ENCODE assay signal across 9 cellular contexts in genomic region chr17:78774456-78774855, GRCh38. TPM values are rescaled to one million over a fixed set of nuclear protein-coding genes. Genes with fewer than 3 reads are reported as not detected.
A peak's percentile ranks its signal among the peaks of the same experiment; 100 is the strongest.
DNase-seq lines count a peak whose midpoint lies in the region; ATAC-seq, FAIRE-seq and TF ChIP-seq lines count a peak whose summit lies in the region.
"Had no signal": no experiment of that assay in that cellular context is flagged by ENCODE, and none has a peak within 500 bp of the region (broad histone marks: within the 10 kb centered on the region; RNA-seq: fewer than 3 reads in every experiment).

No MANE protein-coding gene starts in this region.

- CTCF ChIA-PET in A549 (lab: Yijun Ruan, JAX): interaction anchor here (1.0 to 1.9 kb wide), 4 partner anchors 13 to 29 kb away, joined by 3 to 7 read pairs (median 3); no protein-coding TSS in a partner anchor
- CTCF ChIA-PET in naive thymus-derived CD4-positive, alpha-beta T cell (lab: Charles Lee): interaction anchor here (0.5 to 1.2 kb wide), 3 partner anchors 9 to 38 kb away, joined by 3 to 4 read pairs (median 3); no protein-coding TSS in a partner anchor

- ATAC-seq in A549 (peak; percentile 48 to 56; a peak in 4 of 6 replicates), HG02642 (IDR thresholded peaks at IDR 0.05; ENCODE audit: poor library complexity, unreplicated experiment) (peak; percentile 14), HG03469 (IDR thresholded peaks at IDR 0.05; ENCODE audit: unreplicated experiment) (no peak)
- peak; percentile 34 for ATAC-seq in naive thymus-derived CD4-positive, alpha-beta T cell

- DNase-seq in A549 (ENCODE audit: low read depth in 1 of 2, low spot score in 1 of 2): no peak
- no peak for DNase-seq in adrenal gland
- peak in 1 of 9 donors; percentile 26 for DNase-seq in naive thymus-derived CD4-positive, alpha-beta T cell
- no peak for DNase-seq in ecto neural progenitor cell (ENCODE audit: low spot score)
- no peak for DNase-seq in posterior vena cava (ENCODE audit: low spot score)
- DNase-seq in effector CD8-positive, alpha-beta T cell (lab: John Stamatoyannopoulos, UW): no peak
- DNase-seq: NCI-H524 had no signal

- H3K4me2 ChIP-seq in A549: no peak overlapping the region

- H3K4me1 ChIP-seq in A549 (peaks cover 12% of the 10 kb centered on the region; the same call in 2 of the 3 replicates), adrenal gland (replicated peaks in 1 of 2) (peaks cover 6 to 56% of the 10 kb centered on the region in 2 donors)
- peaks cover 70 to 77% of the 10 kb centered on the region in 2 donors for H3K4me1 ChIP-seq in naive thymus-derived CD4-positive, alpha-beta T cell (ENCODE audit: control insufficient read depth in 2 of 2, insufficient read depth in 2 of 2, low read length in 2 of 2)

- H3K4me3 ChIP-seq in A549 (no peak overlapping the region), adrenal gland (no peak overlapping the region)
- H3K4me3 ChIP-seq in naive thymus-derived CD4-positive, alpha-beta T cell (ENCODE audit: low read length): peak overlapping the region; percentile 55

- intact Hi-C loops in adrenal gland (cut with DNase I): no loop called here
- intact Hi-C loops in naive thymus-derived CD4-positive, alpha-beta T cell (cut with micrococcal nuclease): no loop called here
- intact Hi-C loops in posterior vena cava (cut with DNase I): loop anchor here in 1 of 2 donors (2.0 kb wide), 1 partner anchor 20 kb away; no protein-coding TSS in a partner anchor

- peaks cover 28 to 73% (median 67%) of the 10 kb centered on the region in 7 donors for H3K4me1 Mint-ChIP-seq in naive thymus-derived CD4-positive, alpha-beta T cell

- H3K36me3 ChIP-seq in adrenal gland (replicated peaks in 1 of 2): no peaks in the 10 kb centered on the region
- H3K36me3 ChIP-seq in naive thymus-derived CD4-positive, alpha-beta T cell (ENCODE audit: control insufficient read depth in 2 of 3, insufficient read depth in 3 of 3, low read length in 3 of 3): no peaks in the 10 kb centered on the region

- H3K9me3 ChIP-seq in A549: no peaks in the 10 kb centered on the region
- H3K9me3 ChIP-seq in adrenal gland (replicated peaks in 1 of 3): no peaks in the 10 kb centered on the region
- H3K9me3 ChIP-seq in naive thymus-derived CD4-positive, alpha-beta T cell (ENCODE audit: control insufficient read depth in 2 of 3, low read length in 3 of 3): no peaks in the 10 kb centered on the region

- H3K27me3 Mint-ChIP-seq in naive thymus-derived CD4-positive, alpha-beta T cell: no peaks in the 10 kb centered on the region

- peak overlapping the region in 8 of 9 donors; percentile 91 to 98 (median 97) for H3K27ac Mint-ChIP-seq in naive thymus-derived CD4-positive, alpha-beta T cell

- no peak for TF ChIP-seq EP300 in A549 (IDR thresholded peaks at IDR 0.05)

- H3K27me3 ChIP-seq in adrenal gland: no peaks in the 10 kb centered on the region
- H3K27me3 ChIP-seq in naive thymus-derived CD4-positive, alpha-beta T cell (ENCODE audit: control insufficient read depth in 2 of 2, insufficient read depth in 2 of 2, low read length in 2 of 2): no peaks in the 10 kb centered on the region

- H3K36me3 Mint-ChIP-seq in naive thymus-derived CD4-positive, alpha-beta T cell: peaks cover 0 to 41% (median 13%) of the 10 kb centered on the region in 5 donors

- TF ChIP-seq POLR2A in A549 (IDR thresholded peaks at IDR 0.05; ENCODE audit: low read length) (no peak), adrenal gland (IDR thresholded peaks at IDR 0.05) (no peak)

- peaks cover 0 to 1% (median 0%) of the 10 kb centered on the region in 11 donors for H3K9me3 Mint-ChIP-seq in naive thymus-derived CD4-positive, alpha-beta T cell

- POLR2A ChIA-PET in A549 (lab: Yijun Ruan, JAX): no interaction called here
- POLR2A ChIA-PET in naive thymus-derived CD4-positive, alpha-beta T cell (lab: Charles Lee): interaction anchor here (0.5 to 3.6 kb wide), 12 partner anchors 9 to 54 kb away, joined by 3 to 19 read pairs (median 4); no protein-coding TSS in a partner anchor

- no peak for TF ChIP-seq RAD21 in A549 (conservative IDR thresholded peaks at IDR 0.05 in 1 of 2, IDR thresholded peaks at IDR 0.05 in 1 of 2)

- FAIRE-seq in A549 (lab: Jason Lieb, UNC): no peak

- H3K27ac ChIP-seq in A549: no peak overlapping the region
- H3K27ac ChIP-seq in adrenal gland: peak overlapping the region in 3 of 5 donors; percentile 47 to 68 (median 48)
- peak overlapping the region; percentile 81 for H3K27ac ChIP-seq in naive thymus-derived CD4-positive, alpha-beta T cell (ENCODE audit: low read depth, low read length)

- peak overlapping the region in 8 of 10 donors; percentile 85 to 98 (median 92) for H3K4me3 Mint-ChIP-seq in naive thymus-derived CD4-positive, alpha-beta T cell

- TF ChIP-seq CTCF in A549 (IDR thresholded peaks at IDR 0.05): no peak
- no peak for TF ChIP-seq CTCF in adrenal gland (IDR thresholded peaks at IDR 0.05)

- WGBS in A549 (ENCODE audit: missing lambda C conversion rate): 87% methylated on average over 2 of the region's 2 CpGs
- 52 to 70% (median 69%) methylated on average over 2 of the region's 2 CpGs for WGBS in adrenal gland, 4 donors

TF ChIP-seq in A549, 52 proteins besides CTCF, POLR2A, EP300 and RAD21 (continues in another document):
- TF ChIP-seq RNF2 (IDR thresholded peaks at IDR 0.05; ENCODE audit: borderline replicate concordance, low read depth) (no peak), ELK1 (IDR thresholded peaks at IDR 0.05; ENCODE audit: low read depth, low read length) (no peak), RFX5 (IDR thresholded peaks at IDR 0.05) (no peak), KDM5A (IDR thresholded peaks at IDR 0.05) (no peak), NFE2L2 (conservative IDR thresholded peaks at IDR 0.05; ENCODE audit: low read length) (no peak), ZSCAN20 (CRISPR knock-in tag; IDR thresholded peaks at IDR 0.05) (no peak), TFCP2L1 (CRISPR knock-in tag; IDR thresholded peaks at IDR 0.05) (no peak), NR3C1 (IDR thresholded peaks at IDR 0.05) (no peak), MAFK (IDR thresholded peaks at IDR 0.05; ENCODE audit: partially characterized antibody) (no peak), REST (IDR thresholded peaks at IDR 0.05) (no peak), TP53 (CRISPR knock-in tag; IDR thresholded peaks at IDR 0.05) (no peak), GATA3 (IDR thresholded peaks at IDR 0.05; ENCODE audit: borderline replicate concordance) (no peak), EHF (CRISPR knock-in tag; IDR thresholded peaks at IDR 0.05) (no peak), MAX (IDR thresholded peaks at IDR 0.05) (no peak), HES2 (IDR thresholded peaks at IDR 0.05) (no peak)

RNA-seq across cellular contexts. Expression of gene CYTH1, which starts 7.6 kb away (rescaled TPM):
- 36.0 and 38.5 TPM in 2 replicates for polyA plus RNA-seq in A549 (2011; rRNA removed)
- 27.3 and 34.2 TPM in 2 replicates for polyA plus RNA-seq in A549 (2012; cell fraction: cytosol; rRNA removed)
- polyA plus RNA-seq in A549 (2012; cell fraction: nucleus; rRNA removed): 72.4 and 88.1 TPM in 2 replicates
- 45.9 to 54.3 TPM (median 46.2 TPM) in 3 replicates for polyA plus RNA-seq in A549 (2017; fragmentation: RNase III; extraction: RNeasy Plus Mini Kit Qiagen cat#74134 plus additional on column Dnase treatment)
- polyA minus RNA-seq in A549 (2011; rRNA and poly(A)+ RNA removed): 32.0 and 37.1 TPM in 2 replicates
- 100 to 1,000 TPM in 1 of 8 donors, 10 to 100 TPM in 7; 26.0 to 141 (median 56.2) TPM for total RNA-seq in adrenal gland
- polyA plus RNA-seq in adrenal gland: 10 to 100 TPM; 32.6 to 45.2 (median 35.3) TPM
- 100 to 1,000 TPM; 297 to 452 (median 420) TPM for total RNA-seq in naive thymus-derived CD4-positive, alpha-beta T cell
- polyA plus RNA-seq in naive thymus-derived CD4-positive, alpha-beta T cell: 100 to 1,000 TPM; 314 to 395 TPM
- total RNA-seq in posterior vena cava: 10 to 100 TPM; 27.0 to 42.9 TPM

Comparison
In these comparisons a context has a peak if more than half of its experiments do, and no peak if none do; other contexts are left out.
1. H3K27ac ChIP-seq: peak in adrenal gland (3 of 5) and naive thymus-derived CD4-positive, alpha-beta T cell (single experiment); none in A549 (0 of 2).